Comparison of ENCODE assay signal across 21 cellular contexts in the genomic region with DNA sequence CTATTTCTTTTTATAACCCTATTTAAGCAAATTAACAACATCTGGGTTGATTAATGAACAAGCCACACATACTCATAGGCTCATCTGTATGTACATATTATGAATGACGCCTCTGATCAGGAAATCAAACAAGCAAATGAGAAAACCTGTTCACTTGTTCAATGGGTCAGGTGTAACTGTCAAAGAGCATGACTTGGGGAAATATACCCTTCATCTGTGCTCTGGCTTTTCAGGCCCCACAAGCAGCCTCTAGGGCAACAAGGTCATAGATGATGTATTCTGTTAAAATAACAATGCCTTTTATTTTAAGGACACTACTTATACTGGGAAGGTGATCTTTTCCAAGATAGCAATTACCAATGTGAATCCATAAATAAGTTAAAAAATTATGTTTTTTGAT.
DNase-seq lines count a peak whose midpoint lies in the region; ATAC-seq and TF ChIP-seq lines count a peak whose summit lies in the region.
"Had no signal": no experiment of that assay in that cellular context is flagged by ENCODE, and none has a peak within 500 bp of the region (broad histone marks: within the 10 kb centered on the region; RNA-seq: fewer than 3 reads in every experiment).

No MANE protein-coding gene starts in this region.

- H3K18ac ChIP-seq in mesenchymal stem cell (ENCODE audit: low read depth in 1 of 2, low read length in 2 of 2) = no peak overlapping the region

- H3K14ac ChIP-seq in mesenchymal stem cell (ENCODE audit: low read length in 2 of 2) = no peak overlapping the region

- peaks cover 9% of the 10 kb centered on the region for H3K79me1 ChIP-seq in mesenchymal stem cell (replicated peaks; ENCODE audit: low read length, poor library complexity, severe bottlenecking)

- H2BK15ac ChIP-seq in mesenchymal stem cell (ENCODE audit: low read depth, poor library complexity, severe bottlenecking) = no peak overlapping the region

- H3K4me2 ChIP-seq in GM23248 (ENCODE audit: unreplicated experiment) (peak overlapping the region; percentile 51), mesenchymal stem cell (ENCODE audit: low read length, poor library complexity, severe bottlenecking) (no peak overlapping the region)
- H3K4me2 ChIP-seq: BLaER1, KMS-11, PC-9 had no signal

- H3K4ac ChIP-seq in mesenchymal stem cell (ENCODE audit: low read depth in 1 of 2, low read length in 2 of 2) = no peak overlapping the region

- H4K8ac ChIP-seq in mesenchymal stem cell (ENCODE audit: low read length) = no peak overlapping the region

- TF ChIP-seq CTCF in thoracic aorta (IDR thresholded peaks at IDR 0.05) (no peak), A673 (conservative IDR thresholded peaks at IDR 0.05; ENCODE audit: low read depth, low read length) (no peak)

- H2BK5ac ChIP-seq in mesenchymal stem cell (ENCODE audit: low read depth, low read length, poor library complexity, severe bottlenecking) = no peak overlapping the region

- H3K79me2 ChIP-seq in GM23248 (ENCODE audit: insufficient read depth) = peaks cover 73% of the 10 kb centered on the region

- WGBS in GM23248 (ENCODE audit: low coverage in 1 of 2, low lambda C conversion rate in 2 of 2, missing lambda C conversion rate in 2 of 2), 2 experiments = 70 to 71% methylated on average over 1 of the region's 1 CpG
- 94% methylated on average over 1 of the region's 1 CpG for WGBS in mesenchymal stem cell

- H2BK120ac ChIP-seq in mesenchymal stem cell (ENCODE audit: low read depth, low read length) = no peak overlapping the region

- H3K27ac ChIP-seq in GM23248 = peak overlapping the region; percentile 44
- peak overlapping the region; percentile 49 for H3K27ac ChIP-seq in mesenchymal stem cell (ENCODE audit: low read length, poor library complexity, severe bottlenecking)
- H3K27ac ChIP-seq in thoracic aorta = peak overlapping the region; percentile 32 to 79
- no peak overlapping the region for H3K27ac ChIP-seq in A673 (ENCODE audit: low read depth, low read length, poor library complexity, severe bottlenecking)
- H3K27ac ChIP-seq: BLaER1, HL-60, KMS-11, PC-9 had no signal

- no peaks in the 10 kb centered on the region for H3K9me2 ChIP-seq in GM23248 (ENCODE audit: insufficient read depth)

- H3F3A ChIP-seq in GM23248 (ENCODE audit: insufficient read depth) = peaks cover 64% of the 10 kb centered on the region

- H2AFZ ChIP-seq in GM23248 (no peak overlapping the region), mesenchymal stem cell (ENCODE audit: low read depth, low read length) (no peak overlapping the region)
- H2AFZ ChIP-seq: PC-9 had no signal

- DNase-seq in GM23248 = no peak
- no peak for DNase-seq in adipocyte (ENCODE audit: low read depth)
- no peak for DNase-seq in mesenchymal stem cell
- no peak for DNase-seq in thoracic aorta (ENCODE audit: low spot score)
- no peak for DNase-seq in activated naive CD4-positive, alpha-beta T cell treated with anti-CD3 and anti-CD28 coated beads, Interleukin-2, amount 50 U/mL, for 16 hours
- no peak for DNase-seq in A673 (ENCODE audit: low spot score)
- DNase-seq: CD4-positive, CD25-positive, alpha-beta regulatory T cell; DMS153; DND-41; NCI-H1048; NCI-H1417; NCI-H1694; NCI-H2029 treated with DMSO at 0.1 percent for 48 hours; NCI-H2227 treated with DMSO at 0.1 percent for 48 hours; NCI-H526 treated with DMSO at 0.1 percent for 48 hours; PC-9; SHP77 had no signal

- H3K4me3 ChIP-seq in GM23248 (no peak overlapping the region; the same call in 1 of the 2 replicates), adipocyte (ENCODE audit: low read length) (peak overlapping the region; percentile 13), mesenchymal stem cell (ENCODE audit: insufficient read depth in 1 of 2, low read depth in 1 of 2, low read length in 2 of 2) (no peak overlapping the region), thoracic aorta (no peak overlapping the region), A673 (ENCODE audit: low read depth, low read length, poor library complexity, severe bottlenecking) (no peak overlapping the region)
- H3K4me3 ChIP-seq: BLaER1, PC-9 had no signal

- H4K91ac ChIP-seq in mesenchymal stem cell (ENCODE audit: low read length) = no peak overlapping the region

- peaks cover 8% of the 10 kb centered on the region; the same call in 1 of the 2 replicates for H4K20me1 ChIP-seq in GM23248 (ENCODE audit: insufficient read depth)
- H4K20me1 ChIP-seq: BLaER1 had no signal

- H2BK12ac ChIP-seq in mesenchymal stem cell (ENCODE audit: low read length in 2 of 2) = no peak overlapping the region

- POLR2A ChIA-PET in A673 (lab: Charles Lee; ENCODE audit: low non-redundant PET) = no interaction called here

- no peak overlapping the region for H3K23ac ChIP-seq in mesenchymal stem cell (ENCODE audit: low read length in 2 of 2)

- peaks cover 45% of the 10 kb centered on the region for H3K4me1 ChIP-seq in GM23248 (ENCODE audit: insufficient read depth)
- H3K4me1 ChIP-seq in adipocyte (ENCODE audit: control insufficient read depth, insufficient read depth, low read length) = peaks cover 36% of the 10 kb centered on the region
- H3K4me1 ChIP-seq in mesenchymal stem cell (ENCODE audit: control insufficient read depth, insufficient read depth, low read depth, low read length) = peaks cover 3% of the 10 kb centered on the region
- H3K4me1 ChIP-seq in thoracic aorta (ENCODE audit: control insufficient read depth in 1 of 2, low read depth in 2 of 2) = peaks cover 0 to 68% of the 10 kb centered on the region in 2 donors
- no peaks in the 10 kb centered on the region for H3K4me1 ChIP-seq in A673 (ENCODE audit: insufficient read depth, low read length, poor library complexity, severe bottlenecking)

- in situ Hi-C loops in GM23248 (cut with MboI) = no loop called here

- H3K9ac ChIP-seq in GM23248 = no peak overlapping the region
- H3K9ac ChIP-seq in adipocyte (ENCODE audit: low read length) = no peak overlapping the region
- no peak overlapping the region for H3K9ac ChIP-seq in mesenchymal stem cell (ENCODE audit: low read length)
- H3K9ac ChIP-seq: BLaER1, KMS-11 had no signal

- intact Hi-C loops in A673 (cut with micrococcal nuclease; ENCODE audit: unreplicated experiment) = no loop called here

- no TSS peak for BruUV-seq in A673 (replicated peaks; lab: Mats Ljungman, UMichigan)

- CTCF ChIA-PET in A673 (lab: Charles Lee) = no interaction called here

- no peak for ATAC-seq in thoracic aorta (ENCODE audit: insufficient number of reproducible peaks, low FRiP score, low read depth)
- no peak for ATAC-seq in GM21528 (IDR thresholded peaks at IDR 0.05; ENCODE audit: low FRiP score, unreplicated experiment)

- H3K36me3 ChIP-seq in GM23248 (ENCODE audit: low read depth) = peaks cover 8% of the 10 kb centered on the region; the same call in 1 of the 2 replicates
- no peaks in the 10 kb centered on the region for H3K36me3 ChIP-seq in adipocyte (ENCODE audit: control insufficient read depth, insufficient read depth, low read length, severe bottlenecking)
- H3K36me3 ChIP-seq in mesenchymal stem cell (ENCODE audit: control insufficient read depth in 1 of 2, insufficient read depth in 2 of 2, low read depth in 1 of 2, low read length in 2 of 2) = peaks cover 0 to 2% of the 10 kb centered on the region in 2 experiments
- H3K36me3 ChIP-seq in thoracic aorta = no peaks in the 10 kb centered on the region
- H3K36me3 ChIP-seq in A673 (ENCODE audit: insufficient read depth, low read length, poor library complexity, severe bottlenecking) = no peaks in the 10 kb centered on the region
- H3K36me3 ChIP-seq: BLaER1 had no signal

- H3K9me3 ChIP-seq in GM23248 (ENCODE audit: low read depth) = no peaks in the 10 kb centered on the region
- no peaks in the 10 kb centered on the region for H3K9me3 ChIP-seq in adipocyte (ENCODE audit: control insufficient read depth, low read length)
- H3K9me3 ChIP-seq in mesenchymal stem cell (ENCODE audit: control insufficient read depth, low read length) = peaks cover 3% of the 10 kb centered on the region
- no peaks in the 10 kb centered on the region for H3K9me3 ChIP-seq in thoracic aorta
- H3K9me3 ChIP-seq in A673 (ENCODE audit: low read depth, low read length, poor library complexity, severe bottlenecking) = no peaks in the 10 kb centered on the region
- H3K9me3 ChIP-seq: BLaER1 had no signal

- peak overlapping the region; percentile 84 for H2AK5ac ChIP-seq in mesenchymal stem cell (ENCODE audit: low read length, severe bottlenecking)

- no peaks in the 10 kb centered on the region for H3K27me3 ChIP-seq in GM23248 (replicated peaks; ENCODE audit: insufficient read depth)
- no peaks in the 10 kb centered on the region for H3K27me3 ChIP-seq in adipocyte (replicated peaks; ENCODE audit: control insufficient read depth, insufficient read depth, low read length)
- no peaks in the 10 kb centered on the region for H3K27me3 ChIP-seq in mesenchymal stem cell (ENCODE audit: control insufficient read depth in 1 of 2, insufficient read depth in 1 of 2, low read length in 2 of 2)
- H3K27me3 ChIP-seq in thoracic aorta (replicated peaks; ENCODE audit: insufficient read depth) = no peaks in the 10 kb centered on the region
- H3K27me3 ChIP-seq in A673 (replicated peaks; ENCODE audit: insufficient read depth, low read depth, low read length, poor library complexity) = no peaks in the 10 kb centered on the region
- H3K27me3 ChIP-seq: BLaER1 had no signal
